ENCODE assay signal across 1 cellular context in genomic region chr1:222465211-222466041, GRCh38.
TF ChIP-seq lines count a peak whose summit lies in the region.

No MANE protein-coding gene starts in this region.

TF ChIP-seq in HepG2, 621 proteins besides CTCF, POLR2A, EP300 and RAD21 (continued from another document and continues in another):
- TF ChIP-seq ZNF740 (CRISPR knock-in tag; IDR thresholded peaks at IDR 0.05) (no peak; the same call in 1 of the 2 replicates), CCDC6 (CRISPR knock-in tag; IDR thresholded peaks at IDR 0.05) (peak; percentile 96), ZNF326 (CRISPR knock-in tag; IDR thresholded peaks at IDR 0.05; ENCODE audit: borderline replicate concordance) (no peak), KDM2A (CRISPR knock-in tag; IDR thresholded peaks at IDR 0.05; ENCODE audit: borderline replicate concordance, low read depth) (peak; percentile 79; the same call in 1 of the 2 replicates), CREBL2 (CRISPR knock-in tag; IDR thresholded peaks at IDR 0.05; ENCODE audit: borderline replicate concordance) (peak; percentile 85; the same call in 1 of the 2 replicates), FOXK1 (CRISPR knock-in tag; IDR thresholded peaks at IDR 0.05; ENCODE audit: borderline replicate concordance, low read depth) (peak; percentile 1; the same call in 1 of the 2 replicates), ARID3A (IDR thresholded peaks at IDR 0.05; ENCODE audit: low read depth, low read length) (0 out of 2 replicates have a peak, but pooled peaks have one; percentile 9), ZNF274 (CRISPR knock-in tag; IDR thresholded peaks at IDR 0.05) (peak; percentile 42; the same call in 1 of the 2 replicates), ZNF546 (CRISPR knock-in tag; conservative IDR thresholded peaks at IDR 0.05) (peak; percentile 95), ZNF761 (CRISPR knock-in tag; conservative IDR thresholded peaks at IDR 0.05) (peak; percentile 92), KMT2A (CRISPR knock-in tag; IDR thresholded peaks at IDR 0.05) (peak; percentile 81), ZNF460 (CRISPR knock-in tag; IDR thresholded peaks at IDR 0.05; ENCODE audit: borderline replicate concordance) (no peak; the same call in 1 of the 2 replicates), ZNF850 (CRISPR knock-in tag; conservative IDR thresholded peaks at IDR 0.05) (no peak), FUBP1 (CRISPR knock-in tag; IDR thresholded peaks at IDR 0.05; ENCODE audit: borderline replicate concordance) (no peak), ZNF550 (CRISPR knock-in tag; IDR thresholded peaks at IDR 0.05; ENCODE audit: borderline replicate concordance) (peak; percentile 82; the same call in 1 of the 2 replicates), ZNF557 (CRISPR knock-in tag; IDR thresholded peaks at IDR 0.05) (no peak), ZHX1 (CRISPR knock-in tag; IDR thresholded peaks at IDR 0.05; ENCODE audit: low read depth) (peak; percentile 83; the same call in 1 of the 2 replicates), NR2F1 (CRISPR knock-in tag; IDR thresholded peaks at IDR 0.05) (no peak), ZNF841 (CRISPR knock-in tag; IDR thresholded peaks at IDR 0.05; ENCODE audit: borderline replicate concordance) (no peak), ATM (IDR thresholded peaks at IDR 0.05; ENCODE audit: borderline replicate concordance) (no peak), PRPF4 (IDR thresholded peaks at IDR 0.05; ENCODE audit: low read depth, low read length, poor library complexity, severe bottlenecking) (no peak), CERS6 (CRISPR knock-in tag; IDR thresholded peaks at IDR 0.05) (no peak), ZBTB46 (CRISPR knock-in tag; IDR thresholded peaks at IDR 0.05; ENCODE audit: borderline replicate concordance) (peak; percentile 81; the same call in 1 of the 2 replicates), POLR2AphosphoS2 (IDR thresholded peaks at IDR 0.05; ENCODE audit: low read depth, low read length) (no peak), HOXA9 (CRISPR knock-in tag; IDR thresholded peaks at IDR 0.05; ENCODE audit: borderline replicate concordance) (no peak), ZNF318 (CRISPR knock-in tag; IDR thresholded peaks at IDR 0.05) (peak; percentile 57; the same call in 1 of the 2 replicates), ZNF639 (CRISPR knock-in tag; conservative IDR thresholded peaks at IDR 0.05) (peak; percentile 82), KAT2B (IDR thresholded peaks at IDR 0.05; ENCODE audit: borderline replicate concordance, low read depth, low read length) (no peak), ZGPAT (CRISPR knock-in tag; IDR thresholded peaks at IDR 0.05) (peak; percentile 94), ZBTB14 (CRISPR knock-in tag; IDR thresholded peaks at IDR 0.05) (no peak), ZNF205 (CRISPR knock-in tag; IDR thresholded peaks at IDR 0.05) (peak; percentile 82; the same call in 1 of the 2 replicates), ZSCAN25 (CRISPR knock-in tag; IDR thresholded peaks at IDR 0.05) (peak; percentile 64; the same call in 1 of the 2 replicates)
